Comparison of ENCODE assay signal across 1 cellular context in genomic region chr3:49602877-49603411, GRCh38.
TF ChIP-seq lines count a peak whose summit lies in the region.

No MANE protein-coding gene starts in this region.

TF ChIP-seq in K562, 482 proteins besides CTCF, POLR2A, EP300 and RAD21 (continued from another document):
- TF ChIP-seq, protein P1, sequence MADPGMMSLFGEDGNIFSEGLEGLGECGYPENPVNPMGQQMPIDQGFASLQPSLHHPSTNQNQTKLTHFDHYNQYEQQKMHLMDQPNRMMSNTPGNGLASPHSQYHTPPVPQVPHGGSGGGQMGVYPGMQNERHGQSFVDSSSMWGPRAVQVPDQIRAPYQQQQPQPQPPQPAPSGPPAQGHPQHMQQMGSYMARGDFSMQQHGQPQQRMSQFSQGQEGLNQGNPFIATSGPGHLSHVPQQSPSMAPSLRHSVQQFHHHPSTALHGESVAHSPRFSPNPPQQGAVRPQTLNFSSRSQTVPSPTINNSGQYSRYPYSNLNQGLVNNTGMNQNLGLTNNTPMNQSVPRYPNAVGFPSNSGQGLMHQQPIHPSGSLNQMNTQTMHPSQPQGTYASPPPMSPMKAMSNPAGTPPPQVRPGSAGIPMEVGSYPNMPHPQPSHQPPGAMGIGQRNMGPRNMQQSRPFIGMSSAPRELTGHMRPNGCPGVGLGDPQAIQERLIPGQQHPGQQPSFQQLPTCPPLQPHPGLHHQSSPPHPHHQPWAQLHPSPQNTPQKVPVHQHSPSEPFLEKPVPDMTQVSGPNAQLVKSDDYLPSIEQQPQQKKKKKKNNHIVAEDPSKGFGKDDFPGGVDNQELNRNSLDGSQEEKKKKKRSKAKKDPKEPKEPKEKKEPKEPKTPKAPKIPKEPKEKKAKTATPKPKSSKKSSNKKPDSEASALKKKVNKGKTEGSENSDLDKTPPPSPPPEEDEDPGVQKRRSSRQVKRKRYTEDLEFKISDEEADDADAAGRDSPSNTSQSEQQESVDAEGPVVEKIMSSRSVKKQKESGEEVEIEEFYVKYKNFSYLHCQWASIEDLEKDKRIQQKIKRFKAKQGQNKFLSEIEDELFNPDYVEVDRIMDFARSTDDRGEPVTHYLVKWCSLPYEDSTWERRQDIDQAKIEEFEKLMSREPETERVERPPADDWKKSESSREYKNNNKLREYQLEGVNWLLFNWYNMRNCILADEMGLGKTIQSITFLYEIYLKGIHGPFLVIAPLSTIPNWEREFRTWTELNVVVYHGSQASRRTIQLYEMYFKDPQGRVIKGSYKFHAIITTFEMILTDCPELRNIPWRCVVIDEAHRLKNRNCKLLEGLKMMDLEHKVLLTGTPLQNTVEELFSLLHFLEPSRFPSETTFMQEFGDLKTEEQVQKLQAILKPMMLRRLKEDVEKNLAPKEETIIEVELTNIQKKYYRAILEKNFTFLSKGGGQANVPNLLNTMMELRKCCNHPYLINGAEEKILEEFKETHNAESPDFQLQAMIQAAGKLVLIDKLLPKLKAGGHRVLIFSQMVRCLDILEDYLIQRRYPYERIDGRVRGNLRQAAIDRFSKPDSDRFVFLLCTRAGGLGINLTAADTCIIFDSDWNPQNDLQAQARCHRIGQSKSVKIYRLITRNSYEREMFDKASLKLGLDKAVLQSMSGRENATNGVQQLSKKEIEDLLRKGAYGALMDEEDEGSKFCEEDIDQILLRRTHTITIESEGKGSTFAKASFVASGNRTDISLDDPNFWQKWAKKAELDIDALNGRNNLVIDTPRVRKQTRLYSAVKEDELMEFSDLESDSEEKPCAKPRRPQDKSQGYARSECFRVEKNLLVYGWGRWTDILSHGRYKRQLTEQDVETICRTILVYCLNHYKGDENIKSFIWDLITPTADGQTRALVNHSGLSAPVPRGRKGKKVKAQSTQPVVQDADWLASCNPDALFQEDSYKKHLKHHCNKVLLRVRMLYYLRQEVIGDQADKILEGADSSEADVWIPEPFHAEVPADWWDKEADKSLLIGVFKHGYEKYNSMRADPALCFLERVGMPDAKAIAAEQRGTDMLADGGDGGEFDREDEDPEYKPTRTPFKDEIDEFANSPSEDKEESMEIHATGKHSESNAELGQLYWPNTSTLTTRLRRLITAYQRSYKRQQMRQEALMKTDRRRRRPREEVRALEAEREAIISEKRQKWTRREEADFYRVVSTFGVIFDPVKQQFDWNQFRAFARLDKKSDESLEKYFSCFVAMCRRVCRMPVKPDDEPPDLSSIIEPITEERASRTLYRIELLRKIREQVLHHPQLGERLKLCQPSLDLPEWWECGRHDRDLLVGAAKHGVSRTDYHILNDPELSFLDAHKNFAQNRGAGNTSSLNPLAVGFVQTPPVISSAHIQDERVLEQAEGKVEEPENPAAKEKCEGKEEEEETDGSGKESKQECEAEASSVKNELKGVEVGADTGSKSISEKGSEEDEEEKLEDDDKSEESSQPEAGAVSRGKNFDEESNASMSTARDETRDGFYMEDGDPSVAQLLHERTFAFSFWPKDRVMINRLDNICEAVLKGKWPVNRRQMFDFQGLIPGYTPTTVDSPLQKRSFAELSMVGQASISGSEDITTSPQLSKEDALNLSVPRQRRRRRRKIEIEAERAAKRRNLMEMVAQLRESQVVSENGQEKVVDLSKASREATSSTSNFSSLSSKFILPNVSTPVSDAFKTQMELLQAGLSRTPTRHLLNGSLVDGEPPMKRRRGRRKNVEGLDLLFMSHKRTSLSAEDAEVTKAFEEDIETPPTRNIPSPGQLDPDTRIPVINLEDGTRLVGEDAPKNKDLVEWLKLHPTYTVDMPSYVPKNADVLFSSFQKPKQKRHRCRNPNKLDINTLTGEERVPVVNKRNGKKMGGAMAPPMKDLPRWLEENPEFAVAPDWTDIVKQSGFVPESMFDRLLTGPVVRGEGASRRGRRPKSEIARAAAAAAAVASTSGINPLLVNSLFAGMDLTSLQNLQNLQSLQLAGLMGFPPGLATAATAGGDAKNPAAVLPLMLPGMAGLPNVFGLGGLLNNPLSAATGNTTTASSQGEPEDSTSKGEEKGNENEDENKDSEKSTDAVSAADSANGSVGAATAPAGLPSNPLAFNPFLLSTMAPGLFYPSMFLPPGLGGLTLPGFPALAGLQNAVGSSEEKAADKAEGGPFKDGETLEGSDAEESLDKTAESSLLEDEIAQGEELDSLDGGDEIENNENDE (IDR thresholded peaks at IDR 0.05; ENCODE audit: low read depth, low read length), result no peak
- TF ChIP-seq PHF20 (IDR thresholded peaks at IDR 0.05; ENCODE audit: partially characterized antibody), result no peak
- TF ChIP-seq, protein P2, sequence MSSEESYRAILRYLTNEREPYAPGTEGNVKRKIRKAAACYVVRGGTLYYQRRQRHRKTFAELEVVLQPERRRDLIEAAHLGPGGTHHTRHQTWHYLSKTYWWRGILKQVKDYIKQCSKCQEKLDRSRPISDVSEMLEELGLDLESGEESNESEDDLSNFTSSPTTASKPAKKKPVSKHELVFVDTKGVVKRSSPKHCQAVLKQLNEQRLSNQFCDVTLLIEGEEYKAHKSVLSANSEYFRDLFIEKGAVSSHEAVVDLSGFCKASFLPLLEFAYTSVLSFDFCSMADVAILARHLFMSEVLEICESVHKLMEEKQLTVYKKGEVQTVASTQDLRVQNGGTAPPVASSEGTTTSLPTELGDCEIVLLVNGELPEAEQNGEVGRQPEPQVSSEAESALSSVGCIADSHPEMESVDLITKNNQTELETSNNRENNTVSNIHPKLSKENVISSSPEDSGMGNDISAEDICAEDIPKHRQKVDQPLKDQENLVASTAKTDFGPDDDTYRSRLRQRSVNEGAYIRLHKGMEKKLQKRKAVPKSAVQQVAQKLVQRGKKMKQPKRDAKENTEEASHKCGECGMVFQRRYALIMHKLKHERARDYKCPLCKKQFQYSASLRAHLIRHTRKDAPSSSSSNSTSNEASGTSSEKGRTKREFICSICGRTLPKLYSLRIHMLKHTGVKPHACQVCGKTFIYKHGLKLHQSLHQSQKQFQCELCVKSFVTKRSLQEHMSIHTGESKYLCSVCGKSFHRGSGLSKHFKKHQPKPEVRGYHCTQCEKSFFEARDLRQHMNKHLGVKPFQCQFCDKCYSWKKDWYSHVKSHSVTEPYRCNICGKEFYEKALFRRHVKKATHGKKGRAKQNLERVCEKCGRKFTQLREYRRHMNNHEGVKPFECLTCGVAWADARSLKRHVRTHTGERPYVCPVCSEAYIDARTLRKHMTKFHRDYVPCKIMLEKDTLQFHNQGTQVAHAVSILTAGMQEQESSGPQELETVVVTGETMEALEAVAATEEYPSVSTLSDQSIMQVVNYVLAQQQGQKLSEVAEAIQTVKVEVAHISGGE (CRISPR knock-in tag; IDR thresholded peaks at IDR 0.05), result no peak
- no peak for TF ChIP-seq MAFF (IDR thresholded peaks at IDR 0.05; ENCODE audit: low read length)
- TF ChIP-seq ZNF184 (CRISPR knock-in tag; IDR thresholded peaks at IDR 0.05), result no peak
- no peak for TF ChIP-seq ZNF655 (CRISPR knock-in tag; IDR thresholded peaks at IDR 0.05)
- TF ChIP-seq MCM7 (IDR thresholded peaks at IDR 0.05), result no peak
- no peak for TF ChIP-seq RBFOX2 (IDR thresholded peaks at IDR 0.05; ENCODE audit: low read depth, low read length)
TF ChIP-seq in K562: peak in this region for 0.
